Comparison of ENCODE assay signal across 20 cellular contexts in genomic region chr2:204335642-204336041, GRCh38.
"Had no signal": no experiment of that assay in that cellular context is flagged by ENCODE, and none has a peak within 500 bp of the region (broad histone marks: within the 10 kb centered on the region; RNA-seq: fewer than 3 reads in every experiment).

No MANE protein-coding gene starts in this region.

- H3K36me3 ChIP-seq: cardiac muscle cell, transverse colon, uterus had no signal

- H3K9ac ChIP-seq: parathyroid adenoma had no signal

- DNase-seq: activated CD4-positive, alpha-beta memory T cell treated with anti-CD3 and anti-CD28 coated beads, Interleukin-2, amount 10 ng/mL, durations not matched to agents 7 days and 5 days; activated CD4-positive, alpha-beta T cell treated with anti-CD3 and anti-CD28 coated beads, Interleukin-2, amount 10 ng/mL, durations not matched to agents 24 days and 14 days; activated effector memory CD4-positive, alpha-beta T cell treated with Interleukin-2 at 50 U/mL for 16 hours; activated naive CD4-positive, alpha-beta T cell treated with anti-CD3 and anti-CD28 coated beads for 36 hours; activated T-cell treated with anti-CD3 and anti-CD28 coated beads, Interleukin-2, amount 50 U/mL, for 72 hours; amygdala; midbrain; nucleus accumbens; stimulated activated CD4-positive, alpha-beta T cell treated with anti-CD3 and anti-CD28 coated beads, Interleukin-15, amount 100 ng/mL, for 24 hours; stimulated activated naive B cell treated with anti-CD40 and anti-IgM and Interleukin-4, amounts not matched to agents 10 μg/mL and 1 μg/mL and 100 μg/mL, for 72 hours; transverse colon; uterus had no signal

- H3K4me2 ChIP-seq: smooth muscle cell had no signal

- H3K27ac ChIP-seq: cardiac muscle cell, parathyroid adenoma, transverse colon, uterus, VCaP had no signal

- H3K4me1 ChIP-seq: parathyroid adenoma, transverse colon, uterus had no signal

- ATAC-seq: activated CD4-positive, CD25-positive, alpha-beta regulatory T cell treated with anti-CD3 and anti-CD28 coated beads, Interleukin-2, amount 50 U/mL, for 24 hours; activated T-cell treated with anti-CD3 and anti-CD28 coated beads, Interleukin-2, amount 50 U/mL, for 72 hours; left lobe of liver; natural killer cell treated with Interleukin-12 subunit alpha and Interleukin-12 subunit beta and Interleukin-15 and Interleukin-18, amount 100 ng/mL, for 72 hours; sciatic nerve; stimulated activated naive B cell treated with anti-CD40 and anti-IgM and Interleukin-4, amounts not matched to agents 10 μg/mL and 1 μg/mL and 100 μg/mL, for 72 hours had no signal

- H2AFZ ChIP-seq: parathyroid adenoma had no signal

- H3K27me3 ChIP-seq: cardiac muscle cell, transverse colon, uterus had no signal

- H3K9me3 ChIP-seq: transverse colon, uterus had no signal

- H3K4me3 ChIP-seq: cardiac muscle cell, smooth muscle cell, transverse colon, uterus had no signal

- H3K79me2 ChIP-seq: parathyroid adenoma had no signal
